21 cellular contexts compared by ENCODE assay signal in the genomic region with DNA sequence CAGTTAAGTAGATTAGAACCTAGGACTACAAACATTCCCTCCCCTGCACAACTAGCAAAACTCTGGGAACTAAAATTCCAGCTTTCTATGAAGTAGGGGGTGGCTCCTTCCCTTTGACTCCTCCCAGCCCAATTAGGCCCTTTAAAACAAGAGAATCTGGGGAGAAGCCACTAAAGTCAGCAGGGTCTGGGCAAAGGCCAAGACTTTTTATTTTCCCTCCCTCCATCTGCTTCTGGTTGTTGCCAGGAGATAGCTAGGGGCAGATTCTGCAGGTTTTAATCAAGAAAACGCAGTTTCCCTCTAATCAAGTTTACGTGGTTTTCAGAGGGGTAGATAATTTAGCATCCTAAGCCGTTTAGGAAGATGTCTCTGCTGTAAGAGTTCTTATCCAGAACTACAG.
A peak's percentile ranks its signal among the peaks of the same experiment; 100 is the strongest.
DNase-seq lines count a peak whose midpoint lies in the region; ATAC-seq and TF ChIP-seq lines count a peak whose summit lies in the region.
"Had no signal": no experiment of that assay in that cellular context is flagged by ENCODE, and none has a peak within 500 bp of the region (broad histone marks: within the 10 kb centered on the region; RNA-seq: fewer than 3 reads in every experiment).

No MANE protein-coding gene starts in this region.

- peaks cover 3% of the 10 kb centered on the region for H3K27me3 Mint-ChIP-seq in neural progenitor cell (ENCODE audit: insufficient read depth, low read depth)
- H3K27me3 Mint-ChIP-seq: CD4-positive, CD25-positive, alpha-beta regulatory T cell; T-cell had no signal

- H3K9ac ChIP-seq in neural progenitor cell: no peak overlapping the region
- H3K9ac ChIP-seq: BLaER1 had no signal

- H3K27ac ChIP-seq in neural progenitor cell: no peak overlapping the region
- H3K27ac ChIP-seq in thyroid gland: no peak overlapping the region
- H3K27ac ChIP-seq: BLaER1, SJCRH30 had no signal

- H3K36me3 ChIP-seq in neural progenitor cell: no peaks in the 10 kb centered on the region
- no peaks in the 10 kb centered on the region for H3K36me3 ChIP-seq in thyroid gland
- H3K36me3 ChIP-seq: BLaER1, MG63, SJCRH30 had no signal

- H3K27me3 ChIP-seq in neural progenitor cell (no peaks in the 10 kb centered on the region), thyroid gland (no peaks in the 10 kb centered on the region)
- H3K27me3 ChIP-seq: BLaER1, MG63, SJCRH30 had no signal

- H2AFZ ChIP-seq in neural progenitor cell (replicated peaks): peak overlapping the region; percentile 54

- H3K79me2 ChIP-seq in neural progenitor cell (ENCODE audit: low read depth): no peaks in the 10 kb centered on the region

- peak overlapping the region; percentile 3 for H3K4me2 ChIP-seq in neural progenitor cell
- H3K4me2 ChIP-seq: BLaER1 had no signal

- H3K9me3 ChIP-seq in neural progenitor cell (ENCODE audit: low read depth) (no peaks in the 10 kb centered on the region), thyroid gland (no peaks in the 10 kb centered on the region)
- H3K9me3 ChIP-seq: SJCRH30 had no signal

- TF ChIP-seq CTCF in neural progenitor cell (IDR thresholded peaks at IDR 0.05) (no peak), thyroid gland (IDR thresholded peaks at IDR 0.05) (no peak)

- peak in 73 of 76 experiments; percentile 14 to 95 (median 67) for DNase-seq in HUDEP-2 (lab: John Stamatoyannopoulos, UW; ENCODE audit: unreplicated experiment in 76 of 76)
- DNase-seq in NCI-H82 treated with DMSO at 0.1 percent for 48 hours (lab: John Stamatoyannopoulos, UW; ENCODE audit: unreplicated experiment): peak; percentile 31
- DNase-seq in cerebellar cortex (ENCODE audit: low spot score): peak; percentile 69
- DNase-seq in neural progenitor cell (ENCODE audit: low spot score): peak; percentile 24
- no peak for DNase-seq in amygdala (lab: John Stamatoyannopoulos, UW)
- DNase-seq in NCI-H2171 (lab: John Stamatoyannopoulos, UW): no peak
- no peak for DNase-seq in thyroid gland
- DNase-seq: CD4-positive, CD25-positive, alpha-beta regulatory T cell; GDM1; IMR-90; KG1; MG63; NCI-H2029; NCI-H510A; PC-3; SJCRH30; T-cell had no signal

- TF ChIP-seq POLR2A in thyroid gland (IDR thresholded peaks at IDR 0.05): no peak

- H3K4me3 ChIP-seq in neural progenitor cell (no peak overlapping the region), thyroid gland (replicated peaks in 1 of 3) (no peak overlapping the region)
- H3K4me3 ChIP-seq: BLaER1, GM12878, MG63, SJCRH30 had no signal

- ATAC-seq in HG02885 (IDR thresholded peaks at IDR 0.05; ENCODE audit: poor library complexity, unreplicated experiment): no peak
- ATAC-seq: GM12878, PC-3, Right ventricle myocardium inferior, T-cell had no signal

- peaks cover 18% of the 10 kb centered on the region for H3K9me3 Mint-ChIP-seq in neural progenitor cell

- H3K4me1 ChIP-seq in neural progenitor cell: peaks cover 23% of the 10 kb centered on the region
- H3K4me1 ChIP-seq in thyroid gland: no peaks in the 10 kb centered on the region
- H3K4me1 ChIP-seq: BLaER1, SJCRH30 had no signal

- no peak overlapping the region for H3K27ac Mint-ChIP-seq in neural progenitor cell
- H3K27ac Mint-ChIP-seq: CD4-positive, CD25-positive, alpha-beta regulatory T cell; T-cell had no signal

- WGBS in thyroid gland, 2 donors: 71 to 74% methylated on average over 3 of the region's 3 CpGs

- no peaks in the 10 kb centered on the region for H3F3A ChIP-seq in neural progenitor cell (ENCODE audit: low read depth)

- H3K4me3 Mint-ChIP-seq in neural progenitor cell: no peak overlapping the region
- H3K4me3 Mint-ChIP-seq: CD4-positive, CD25-positive, alpha-beta regulatory T cell; T-cell had no signal

- peaks cover 12% of the 10 kb centered on the region for H3K4me1 Mint-ChIP-seq in neural progenitor cell
- H3K4me1 Mint-ChIP-seq: T-cell had no signal

- no peaks in the 10 kb centered on the region for H4K20me1 ChIP-seq in neural progenitor cell (ENCODE audit: low read depth)
- H4K20me1 ChIP-seq: BLaER1 had no signal

- H3K36me3 Mint-ChIP-seq in neural progenitor cell: peaks cover 8% of the 10 kb centered on the region
- H3K36me3 Mint-ChIP-seq: CD4-positive, CD25-positive, alpha-beta regulatory T cell; T-cell had no signal

- intact Hi-C loops in thyroid gland (cut with DNase I): no loop called here

Comparison
In these comparisons a context has a peak if more than half of its experiments do, and no peak if none do; other contexts are left out.
1. DNase-seq: peak in HUDEP-2 (73 of 76), NCI-H82 treated with DMSO at 0.1 percent for 48 hours (single experiment), cerebellar cortex (single experiment) and neural progenitor cell (single experiment); none in amygdala (0 of 56), NCI-H2171 (single experiment) and thyroid gland (0 of 2).